ENCODE assay signal across 22 cellular contexts in genomic region chr11:130535530-130535929, GRCh38.
DNase-seq lines count a peak whose midpoint lies in the region; ATAC-seq and TF ChIP-seq lines count a peak whose summit lies in the region.
"Had no signal": no experiment of that assay in that cellular context is flagged by ENCODE, and none has a peak within 500 bp of the region (broad histone marks: within the 10 kb centered on the region; RNA-seq: fewer than 3 reads in every experiment).

No MANE protein-coding gene starts in this region.

- H3K23ac ChIP-seq in mesenchymal stem cell (ENCODE audit: low read length in 2 of 2): peak overlapping the region in 1 of 2 experiments; percentile 10

- H3K4me1 Mint-ChIP-seq in natural killer cell: no peaks in the 10 kb centered on the region

- no peak for TF ChIP-seq POLR2A in transverse colon (IDR thresholded peaks at IDR 0.05)

- no peak overlapping the region for H3K27ac Mint-ChIP-seq in natural killer cell
- H3K27ac Mint-ChIP-seq: CD8-positive, alpha-beta T cell had no signal

- H3K27ac ChIP-seq in mesenchymal stem cell (ENCODE audit: low read length, poor library complexity, severe bottlenecking) (no peak overlapping the region), transverse colon (no peak overlapping the region)
- H3K27ac ChIP-seq: 22Rv1; BLaER1 treated with 17β-estradiol and CSF1 and Interleukin-3, amounts not matched to agents 10 nM and 100 nM; KMS-11; PC-9 had no signal

- no peak overlapping the region for H4K8ac ChIP-seq in mesenchymal stem cell (ENCODE audit: low read length)

- no peaks in the 10 kb centered on the region for H3K36me3 Mint-ChIP-seq in natural killer cell
- H3K36me3 Mint-ChIP-seq: CD8-positive, alpha-beta T cell had no signal

- H2BK15ac ChIP-seq in mesenchymal stem cell (ENCODE audit: low read depth, poor library complexity, severe bottlenecking): no peak overlapping the region

- H3K9me3 Mint-ChIP-seq in natural killer cell: no peaks in the 10 kb centered on the region
- H3K9me3 Mint-ChIP-seq: CD8-positive, alpha-beta T cell had no signal

- no peak overlapping the region for H2BK12ac ChIP-seq in mesenchymal stem cell (ENCODE audit: low read length in 2 of 2)

- H3K27me3 ChIP-seq in mesenchymal stem cell (ENCODE audit: control insufficient read depth in 1 of 2, insufficient read depth in 1 of 2, low read length in 2 of 2) (no peaks in the 10 kb centered on the region), transverse colon (no peaks in the 10 kb centered on the region)
- H3K27me3 ChIP-seq: BLaER1 treated with 17β-estradiol and CSF1 and Interleukin-3, amounts not matched to agents 10 nM and 100 nM had no signal

- ATAC-seq in GM19467 (IDR thresholded peaks at IDR 0.05; ENCODE audit: unreplicated experiment) (no peak), natural killer cell (no peak)
- ATAC-seq: CD8-positive, alpha-beta T cell; HCT116 had no signal

- no peak for TF ChIP-seq EP300 in transverse colon (IDR thresholded peaks at IDR 0.05; ENCODE audit: low read depth)

- no peak overlapping the region for H3K4me3 ChIP-seq in mesenchymal stem cell (ENCODE audit: insufficient read depth in 1 of 2, low read depth in 1 of 2, low read length in 2 of 2)
- H3K4me3 ChIP-seq in transverse colon: no peak overlapping the region
- H3K4me3 ChIP-seq: BLaER1 treated with 17β-estradiol and CSF1 and Interleukin-3, amounts not matched to agents 10 nM and 100 nM; PC-9 had no signal

- no peak overlapping the region for H2BK5ac ChIP-seq in mesenchymal stem cell (ENCODE audit: low read depth, low read length, poor library complexity, severe bottlenecking)

- no peak overlapping the region for H3K4ac ChIP-seq in mesenchymal stem cell (ENCODE audit: low read depth in 1 of 2, low read length in 2 of 2)

- H3K18ac ChIP-seq in mesenchymal stem cell (ENCODE audit: low read depth in 1 of 2, low read length in 2 of 2): no peak overlapping the region

- in situ Hi-C loops in T47D (cut with HindIII; ENCODE audit: low pct_unique_long_range_greater_than_20kb, low sequenced_read_pairs): no loop called here
- in situ Hi-C loops in transverse colon (cut with MboI; ENCODE audit: low pct_ligation_motif_present in 1 of 4, low pct_unique_long_range_greater_than_20kb in 1 of 4, low sequenced_read_pairs in 3 of 4): no loop called here

- DNase-seq in NCI-H1694 treated with DMSO at 0.1 percent for 48 hours (lab: John Stamatoyannopoulos, UW) (peak; percentile 0), NCI-H1694 (lab: John Stamatoyannopoulos, UW) (no peak), T47D (ENCODE audit: low read depth in 1 of 2, low spot score in 1 of 2) (peak; percentile 81 to 97), mesenchymal stem cell (no peak), retina (peak; percentile 32), natural killer cell (no peak), transverse colon (no peak)
- DNase-seq: ACHN; Calu3; CD8-positive, alpha-beta T cell; DMS153; GOT3; IMR-90; NCI-H187; NCI-H446 treated with DMSO at 0.1 percent for 48 hours; PC-9; SHP77 treated with DMSO at 0.1 percent for 48 hours had no signal

- H3K4me1 ChIP-seq in mesenchymal stem cell (ENCODE audit: control insufficient read depth, insufficient read depth, low read depth, low read length) (peaks cover 19% of the 10 kb centered on the region), transverse colon (no peaks in the 10 kb centered on the region)

- 96% methylated on average over 6 of the region's 6 CpGs for WGBS in mesenchymal stem cell
- WGBS in transverse colon (ENCODE audit: low coverage in 1 of 2), 2 donors: 71% methylated on average over 4 to 6 of the region's 6 CpGs

- peaks cover 15 to 17% of the 10 kb centered on the region in 2 donors for H3K27me3 Mint-ChIP-seq in natural killer cell (ENCODE audit: low read depth in 2 of 2)

- no peak overlapping the region for H2AFZ ChIP-seq in mesenchymal stem cell (ENCODE audit: low read depth, low read length)
- H2AFZ ChIP-seq: PC-9 had no signal

- H3K36me3 ChIP-seq in mesenchymal stem cell (ENCODE audit: control insufficient read depth in 1 of 2, insufficient read depth in 2 of 2, low read depth in 1 of 2, low read length in 2 of 2): no peaks in the 10 kb centered on the region
- H3K36me3 ChIP-seq in transverse colon: no peaks in the 10 kb centered on the region
- H3K36me3 ChIP-seq: BLaER1 treated with 17β-estradiol and CSF1 and Interleukin-3, amounts not matched to agents 10 nM and 100 nM had no signal

- no peaks in the 10 kb centered on the region for H3K79me1 ChIP-seq in mesenchymal stem cell (replicated peaks; ENCODE audit: low read length, poor library complexity, severe bottlenecking)

- intact Hi-C loops in natural killer cell (cut with micrococcal nuclease): no loop called here
- intact Hi-C loops in transverse colon (cut with DNase I; ENCODE audit: low total_unique reads): no loop called here

- peak overlapping the region; percentile 8 for H4K91ac ChIP-seq in mesenchymal stem cell (ENCODE audit: low read length)

- no peak overlapping the region for H2BK120ac ChIP-seq in mesenchymal stem cell (ENCODE audit: low read depth, low read length)

- H2AK5ac ChIP-seq in mesenchymal stem cell (ENCODE audit: low read length, severe bottlenecking): no peak overlapping the region

- H3K4me3 Mint-ChIP-seq in natural killer cell: no peak overlapping the region
- H3K4me3 Mint-ChIP-seq: CD8-positive, alpha-beta T cell had no signal

- no peak for TF ChIP-seq CTCF in natural killer cell (IDR thresholded peaks at IDR 0.05)
- no peak for TF ChIP-seq CTCF in transverse colon (IDR thresholded peaks at IDR 0.05)

- peak overlapping the region in 1 of 2 experiments; percentile 2 for H3K14ac ChIP-seq in mesenchymal stem cell (ENCODE audit: low read length in 2 of 2)

- H3K4me2 ChIP-seq in mesenchymal stem cell (ENCODE audit: low read length, poor library complexity, severe bottlenecking): no peak overlapping the region
- H3K4me2 ChIP-seq: BLaER1 treated with 17β-estradiol and CSF1 and Interleukin-3, amounts not matched to agents 10 nM and 100 nM; KMS-11; PC-9 had no signal

- H3K9ac ChIP-seq in mesenchymal stem cell (ENCODE audit: low read length): no peak overlapping the region
- H3K9ac ChIP-seq: BLaER1 treated with 17β-estradiol and CSF1 and Interleukin-3, amounts not matched to agents 10 nM and 100 nM; KMS-11 had no signal

- H3K9me3 ChIP-seq in mesenchymal stem cell (ENCODE audit: control insufficient read depth, low read length) (no peaks in the 10 kb centered on the region), transverse colon (no peaks in the 10 kb centered on the region)
- H3K9me3 ChIP-seq: BLaER1 treated with 17β-estradiol and CSF1 and Interleukin-3, amounts not matched to agents 10 nM and 100 nM had no signal

Comparison
In these comparisons a context has a peak if more than half of its experiments do, and no peak if none do; other contexts are left out.
1. DNase-seq: peak in NCI-H1694 treated with DMSO at 0.1 percent for 48 hours (single experiment), T47D (2 of 2) and retina (single experiment); none in NCI-H1694 (single experiment), mesenchymal stem cell (single experiment), natural killer cell (single experiment) and transverse colon (single experiment).